In the genomic region with DNA sequence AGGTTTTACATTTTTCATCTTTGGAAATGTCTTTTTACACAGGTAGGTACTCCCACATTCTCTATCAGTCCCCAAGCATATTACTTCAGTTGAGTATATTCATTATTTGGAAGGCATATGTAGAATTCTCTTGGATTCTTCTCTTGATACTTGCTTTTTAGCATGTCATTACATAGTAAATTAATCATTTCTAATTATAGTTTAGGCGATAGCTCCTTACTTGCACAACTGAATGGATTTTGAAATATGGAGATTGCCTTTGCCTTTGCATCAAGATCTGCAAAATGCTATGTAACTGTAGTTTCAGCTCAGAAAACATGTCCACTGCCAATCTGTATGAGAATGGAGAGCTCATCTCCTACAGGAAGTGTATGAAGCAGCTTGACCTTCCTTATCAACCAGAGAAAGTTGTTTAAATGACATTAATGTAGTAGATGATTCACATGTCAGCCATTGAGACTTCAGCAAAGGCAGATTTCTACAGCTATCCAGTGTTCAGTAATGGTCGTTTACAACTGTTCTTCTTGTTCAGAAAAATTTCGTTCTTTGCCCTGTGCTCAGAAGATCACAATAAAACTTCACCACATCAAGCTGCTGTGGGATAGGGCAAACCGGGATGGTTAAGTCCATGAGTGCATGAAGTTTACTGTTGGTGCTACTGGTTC, we compare ENCODE assay signal across 16 cellular contexts.
"Had no signal": no experiment of that assay in that cellular context is flagged by ENCODE, and none has a peak within 500 bp of the region (broad histone marks: within the 10 kb centered on the region; RNA-seq: fewer than 3 reads in every experiment).

No MANE protein-coding gene starts in this region.

- H3K27me3 Mint-ChIP-seq: activated CD4-positive, alpha-beta T cell treated with anti-CD3 and anti-CD28 coated beads, Interleukin-2, amount 10 ng/mL, durations not matched to agents 7 days and 5 days had no signal

- H3K9me3 Mint-ChIP-seq: activated CD4-positive, alpha-beta T cell treated with anti-CD3 and anti-CD28 coated beads, Interleukin-2, amount 10 ng/mL, durations not matched to agents 7 days and 5 days; nephron had no signal

- H3K9me3 ChIP-seq: colonic mucosa, upper lobe of right lung had no signal

- H3K4me3 Mint-ChIP-seq: activated CD4-positive, alpha-beta T cell treated with anti-CD3 and anti-CD28 coated beads, Interleukin-2, amount 10 ng/mL, durations not matched to agents 7 days and 5 days; nephron had no signal

- H3K27ac Mint-ChIP-seq: activated CD4-positive, alpha-beta T cell treated with anti-CD3 and anti-CD28 coated beads, Interleukin-2, amount 10 ng/mL, durations not matched to agents 7 days and 5 days; nephron had no signal

- H3K27ac ChIP-seq: colonic mucosa, epithelial cell of prostate, upper lobe of right lung, WERI-Rb-1 had no signal

- ATAC-seq: sciatic nerve, upper lobe of right lung had no signal

- H3K27me3 ChIP-seq: colonic mucosa, upper lobe of right lung had no signal

- DNase-seq: activated CD4-positive, alpha-beta T cell treated with anti-CD3 and anti-CD28 coated beads, Interleukin-2, amount 10 ng/mL, durations not matched to agents 7 days and 5 days; activated gamma-delta T cell treated with Interleukin-2 at 50 U/mL for 16 hours; activated T-cell treated with anti-CD3 and anti-CD28 coated beads, Interleukin-2, amount 50 U/mL, for 1 hour; colonic mucosa; effector CD4-positive, alpha-beta T cell; hypothalamus; occipital lobe; stimulated activated CD4-positive, alpha-beta T cell treated with anti-CD3 and anti-CD28 coated beads, Interleukin-2, amount 100 ng/mL, for 24 hours; stimulated activated naive CD4-positive, alpha-beta T cell treated with Interleukin-2 at 50 U/mL for 16 hours; T-helper 9 cell; upper lobe of right lung; WERI-Rb-1 had no signal

- H3K4me3 ChIP-seq: colonic mucosa, lung, upper lobe of right lung had no signal
